ENCODE assay signal across 3 cellular contexts in the genomic region with DNA sequence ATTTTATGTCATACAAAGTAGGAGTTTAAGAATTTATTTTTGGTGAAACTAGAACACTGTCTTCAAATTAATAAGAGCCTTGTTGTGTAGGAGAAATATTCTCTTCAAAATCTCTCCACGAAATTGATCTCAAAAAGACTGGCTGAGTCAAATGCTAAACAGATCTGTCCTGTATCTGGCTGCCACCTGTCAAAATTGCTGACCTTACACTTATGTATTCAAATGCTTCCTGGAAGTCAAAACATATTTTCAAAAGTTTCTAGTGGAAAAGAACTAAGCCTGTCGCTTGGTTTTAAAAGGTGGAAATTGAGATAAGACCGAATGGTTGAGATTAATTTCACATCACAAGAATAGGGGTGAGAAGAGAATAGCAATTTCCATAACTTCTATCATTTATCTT.
TF ChIP-seq lines count a peak whose summit lies in the region.

No MANE protein-coding gene starts in this region.

TF ChIP-seq in A549, 52 proteins besides CTCF, POLR2A, EP300 and RAD21 (continued from another document):
- TF ChIP-seq HES2 (IDR thresholded peaks at IDR 0.05) (no peak), RCOR1 (IDR thresholded peaks at IDR 0.05; ENCODE audit: low read depth, low read length) (no peak), HDAC2 (IDR thresholded peaks at IDR 0.05) (no peak)

TF ChIP-seq in IMR-90, 13 proteins besides CTCF, POLR2A, EP300 and RAD21 (continued from another document):
- TF ChIP-seq MAFK (IDR thresholded peaks at IDR 0.05; ENCODE audit: low read depth, low read length) (peak; percentile 33; the same call in 1 of the 2 replicates), SMC3 (IDR thresholded peaks at IDR 0.05; ENCODE audit: low read depth, low read length) (no peak)

TF ChIP-seq in GM23338, 12 proteins besides CTCF, POLR2A, EP300 and RAD21 (continued from another document):
- TF ChIP-seq ZNF331 (CRISPR knock-in tag; IDR thresholded peaks at IDR 0.05; ENCODE audit: low read depth) (no peak), NANOG (IDR thresholded peaks at IDR 0.05; ENCODE audit: borderline replicate concordance) (no peak), ZNF114 (CRISPR knock-in tag; IDR thresholded peaks at IDR 0.05) (no peak), EZH2 (IDR thresholded peaks at IDR 0.05; ENCODE audit: low read depth, unreplicated experiment) (no peak), ETS1 (IDR thresholded peaks at IDR 0.05) (no peak), EZH2phosphoT487 (IDR thresholded peaks at IDR 0.05; ENCODE audit: unreplicated experiment) (no peak), POLR2AphosphoS5 (IDR thresholded peaks at IDR 0.05; ENCODE audit: low read depth) (no peak), REST (IDR thresholded peaks at IDR 0.05; ENCODE audit: unreplicated experiment) (no peak)
- TF ChIP-seq, protein P1, sequence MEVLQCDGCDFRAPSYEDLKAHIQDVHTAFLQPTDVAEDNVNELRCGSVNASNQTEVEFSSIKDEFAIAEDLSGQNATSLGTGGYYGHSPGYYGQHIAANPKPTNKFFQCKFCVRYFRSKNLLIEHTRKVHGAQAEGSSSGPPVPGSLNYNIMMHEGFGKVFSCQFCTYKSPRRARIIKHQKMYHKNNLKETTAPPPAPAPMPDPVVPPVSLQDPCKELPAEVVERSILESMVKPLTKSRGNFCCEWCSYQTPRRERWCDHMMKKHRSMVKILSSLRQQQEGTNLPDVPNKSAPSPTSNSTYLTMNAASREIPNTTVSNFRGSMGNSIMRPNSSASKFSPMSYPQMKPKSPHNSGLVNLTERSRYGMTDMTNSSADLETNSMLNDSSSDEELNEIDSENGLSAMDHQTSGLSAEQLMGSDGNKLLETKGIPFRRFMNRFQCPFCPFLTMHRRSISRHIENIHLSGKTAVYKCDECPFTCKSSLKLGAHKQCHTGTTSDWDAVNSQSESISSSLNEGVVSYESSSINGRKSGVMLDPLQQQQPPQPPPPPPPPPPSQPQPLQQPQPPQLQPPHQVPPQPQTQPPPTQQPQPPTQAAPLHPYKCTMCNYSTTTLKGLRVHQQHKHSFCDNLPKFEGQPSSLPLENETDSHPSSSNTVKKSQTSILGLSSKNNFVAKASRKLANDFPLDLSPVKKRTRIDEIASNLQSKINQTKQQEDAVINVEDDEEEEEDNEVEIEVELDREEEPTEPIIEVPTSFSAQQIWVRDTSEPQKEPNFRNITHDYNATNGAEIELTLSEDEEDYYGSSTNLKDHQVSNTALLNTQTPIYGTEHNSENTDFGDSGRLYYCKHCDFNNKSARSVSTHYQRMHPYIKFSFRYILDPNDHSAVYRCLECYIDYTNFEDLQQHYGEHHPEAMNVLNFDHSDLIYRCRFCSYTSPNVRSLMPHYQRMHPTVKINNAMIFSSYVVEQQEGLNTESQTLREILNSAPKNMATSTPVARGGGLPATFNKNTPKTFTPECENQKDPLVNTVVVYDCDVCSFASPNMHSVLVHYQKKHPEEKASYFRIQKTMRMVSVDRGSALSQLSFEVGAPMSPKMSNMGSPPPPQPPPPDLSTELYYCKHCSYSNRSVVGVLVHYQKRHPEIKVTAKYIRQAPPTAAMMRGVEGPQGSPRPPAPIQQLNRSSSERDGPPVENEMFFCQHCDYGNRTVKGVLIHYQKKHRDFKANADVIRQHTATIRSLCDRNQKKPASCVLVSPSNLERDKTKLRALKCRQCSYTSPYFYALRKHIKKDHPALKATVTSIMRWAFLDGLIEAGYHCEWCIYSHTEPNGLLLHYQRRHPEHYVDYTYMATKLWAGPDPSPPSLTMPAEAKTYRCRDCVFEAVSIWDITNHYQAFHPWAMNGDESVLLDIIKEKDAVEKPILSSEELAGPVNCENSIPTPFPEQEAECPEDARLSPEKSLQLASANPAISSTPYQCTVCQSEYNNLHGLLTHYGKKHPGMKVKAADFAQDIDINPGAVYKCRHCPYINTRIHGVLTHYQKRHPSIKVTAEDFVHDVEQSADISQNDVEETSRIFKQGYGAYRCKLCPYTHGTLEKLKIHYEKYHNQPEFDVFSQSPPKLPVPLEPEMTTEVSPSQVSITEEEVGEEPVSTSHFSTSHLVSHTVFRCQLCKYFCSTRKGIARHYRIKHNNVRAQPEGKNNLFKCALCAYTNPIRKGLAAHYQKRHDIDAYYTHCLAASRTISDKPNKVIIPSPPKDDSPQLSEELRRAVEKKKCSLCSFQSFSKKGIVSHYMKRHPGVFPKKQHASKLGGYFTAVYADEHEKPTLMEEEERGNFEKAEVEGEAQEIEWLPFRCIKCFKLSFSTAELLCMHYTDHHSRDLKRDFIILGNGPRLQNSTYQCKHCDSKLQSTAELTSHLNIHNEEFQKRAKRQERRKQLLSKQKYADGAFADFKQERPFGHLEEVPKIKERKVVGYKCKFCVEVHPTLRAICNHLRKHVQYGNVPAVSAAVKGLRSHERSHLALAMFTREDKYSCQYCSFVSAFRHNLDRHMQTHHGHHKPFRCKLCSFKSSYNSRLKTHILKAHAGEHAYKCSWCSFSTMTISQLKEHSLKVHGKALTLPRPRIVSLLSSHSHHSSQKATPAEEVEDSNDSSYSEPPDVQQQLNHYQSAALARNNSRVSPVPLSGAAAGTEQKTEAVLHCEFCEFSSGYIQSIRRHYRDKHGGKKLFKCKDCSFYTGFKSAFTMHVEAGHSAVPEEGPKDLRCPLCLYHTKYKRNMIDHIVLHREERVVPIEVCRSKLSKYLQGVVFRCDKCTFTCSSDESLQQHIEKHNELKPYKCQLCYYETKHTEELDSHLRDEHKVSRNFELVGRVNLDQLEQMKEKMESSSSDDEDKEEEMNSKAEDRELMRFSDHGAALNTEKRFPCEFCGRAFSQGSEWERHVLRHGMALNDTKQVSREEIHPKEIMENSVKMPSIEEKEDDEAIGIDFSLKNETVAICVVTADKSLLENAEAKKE (CRISPR knock-in tag; IDR thresholded peaks at IDR 0.05): no peak
TF ChIP-seq in GM23338: peak in this region for 0.
